ENCODE assay signal across 9 cellular contexts in the genomic region with DNA sequence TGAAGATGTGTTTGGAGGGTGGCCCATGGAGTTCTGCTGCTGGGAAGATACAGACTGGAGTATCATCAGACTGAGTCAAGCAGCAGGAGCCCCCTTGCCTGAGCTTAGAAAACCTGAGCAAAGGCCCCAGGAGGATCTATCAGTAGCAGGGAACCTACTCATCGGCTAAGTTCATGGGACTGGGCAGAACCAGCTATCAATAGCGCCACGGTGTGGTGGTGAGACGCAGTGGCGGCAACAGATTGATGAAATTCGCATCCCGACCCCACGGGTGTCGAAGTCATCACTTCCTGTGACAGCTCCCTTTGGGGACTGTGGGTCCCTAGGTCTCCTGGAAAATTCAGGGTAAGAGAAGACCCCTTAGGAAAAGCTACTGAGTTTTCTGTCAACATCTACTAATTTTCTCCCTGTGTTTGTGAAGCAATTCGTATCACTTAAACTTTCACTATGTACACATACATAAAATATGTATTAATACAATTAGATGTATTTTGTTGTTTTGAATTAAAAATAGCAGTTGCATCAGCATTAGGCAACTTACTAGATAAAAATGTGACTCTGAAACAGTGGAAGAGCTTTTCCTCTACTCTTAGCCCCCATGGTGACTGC. TPM values are rescaled to one million over a fixed set of nuclear protein-coding genes. Genes with fewer than 3 reads are reported as not detected.
DNase-seq lines count a peak whose midpoint lies in the region; ATAC-seq, FAIRE-seq and TF ChIP-seq lines count a peak whose summit lies in the region.
"Had no signal": no experiment of that assay in that cellular context is flagged by ENCODE, and none has a peak within 500 bp of the region (broad histone marks: within the 10 kb centered on the region; RNA-seq: fewer than 3 reads in every experiment).

No MANE protein-coding gene starts in this region.

- H3K9ac ChIP-seq in SU-DHL-6 (ENCODE audit: low read length) = no peak overlapping the region
- H3K9ac ChIP-seq in GM12878 (ENCODE audit: control insufficient read depth, insufficient read depth, low read length) = no peak overlapping the region

- POLR2A ChIA-PET in GM12878 (lab: Charles Lee) = interaction anchor here (0.7 kb wide), 1 partner anchor 35 kb away, joined by 3 read pairs; a partner anchor contains a TSS

- RAD21 ChIA-PET in GM12878 (lab: Charles Lee; ENCODE audit: unreplicated experiment) = interaction anchor here (0.6 to 2.3 kb wide), 9 partner anchors 34 to 560 kb away, joined by 3 to 21 read pairs (median 3); no protein-coding TSS in a partner anchor

- ATAC-seq in HG02798 (IDR thresholded peaks at IDR 0.05; ENCODE audit: poor library complexity, unreplicated experiment) (peak; percentile 44), GM12878 (peak; percentile 76), GM21717 (IDR thresholded peaks at IDR 0.05; ENCODE audit: unreplicated experiment) (no peak), HG03439 (IDR thresholded peaks at IDR 0.05; ENCODE audit: unreplicated experiment) (no peak)

- TF ChIP-seq EP300 in GM12878 (IDR thresholded peaks at IDR 0.05; ENCODE audit: borderline replicate concordance in 1 of 2, control insufficient read depth in 1 of 2, low read depth in 2 of 2, low read length in 2 of 2) = no peak

- H4K20me1 ChIP-seq in SU-DHL-6 (ENCODE audit: low read depth, low read length) (no peaks in the 10 kb centered on the region), GM12878 (ENCODE audit: control insufficient read depth, insufficient read depth) (no peaks in the 10 kb centered on the region)

- H3K9me3 ChIP-seq in SU-DHL-6 (ENCODE audit: insufficient read depth, low read length) (no peaks in the 10 kb centered on the region), GM12878 (replicated peaks; ENCODE audit: control insufficient read depth, insufficient read depth, low read length) (no peaks in the 10 kb centered on the region)
- H3K9me3 ChIP-seq: neutrophil had no signal

- H3F3A ChIP-seq in SU-DHL-6 (ENCODE audit: insufficient read depth) = no peaks in the 10 kb centered on the region

- no peak for FAIRE-seq in GM12878 (lab: Jason Lieb, UNC)

- H3K4me3 ChIP-seq in SU-DHL-6 (ENCODE audit: insufficient read depth, low read length, poor library complexity, severe bottlenecking) = no peak overlapping the region
- H3K4me3 ChIP-seq in GM12878 = no peak overlapping the region

- no peaks in the 10 kb centered on the region for H3K79me2 ChIP-seq in SU-DHL-6 (ENCODE audit: insufficient read depth, low read length)
- H3K79me2 ChIP-seq in GM12878 (ENCODE audit: control insufficient read depth, insufficient read depth, low read length) = no peaks in the 10 kb centered on the region

- no peak for TF ChIP-seq POLR2A in GM12878 (IDR thresholded peaks at IDR 0.05; ENCODE audit: low read depth, low read length)

- BruUV-seq in GM12878 (replicated peaks; lab: Mats Ljungman, UMichigan) = no TSS peak

- H3K27me3 ChIP-seq in SU-DHL-6 (ENCODE audit: low read length) = no peaks in the 10 kb centered on the region
- H3K27me3 ChIP-seq in GM12878 (replicated peaks in 1 of 2; ENCODE audit: control insufficient read depth in 2 of 2, insufficient read depth in 2 of 2, low read length in 1 of 2) = peaks cover 4% of the 10 kb centered on the region in 2 experiments; a peak in 3 of 4 replicates

- peak; percentile 49 for TF ChIP-seq RAD21 in GM12878 (IDR thresholded peaks at IDR 0.05; ENCODE audit: insufficient read depth, low read depth, low read length)

- 32% methylated on average over 10 of the region's 10 CpGs for WGBS in GM12878 (ENCODE audit: insufficient coverage, insufficient replicate concordance, low lambda C conversion rate, missing lambda C conversion rate)

- intact Hi-C loops in GM12878 (cut with micrococcal nuclease; ENCODE audit: unreplicated experiment) = loop anchor here (10.0 kb wide), 1 partner anchor 565 kb away; no protein-coding TSS in a partner anchor

- H3K36me3 ChIP-seq in SU-DHL-6 (ENCODE audit: low read length) = no peaks in the 10 kb centered on the region
- no peaks in the 10 kb centered on the region for H3K36me3 ChIP-seq in GM12878 (ENCODE audit: control insufficient read depth in 2 of 2, insufficient read depth in 2 of 2, low read length in 1 of 2)
- H3K36me3 ChIP-seq: neutrophil had no signal

- H3K4me2 ChIP-seq in SU-DHL-6 (ENCODE audit: low read depth, low read length, poor library complexity, severe bottlenecking) = no peak overlapping the region
- H3K4me2 ChIP-seq in GM12878 (ENCODE audit: control insufficient read depth, insufficient read depth) = no peak overlapping the region

- peak; percentile 60 for DNase-seq in CD1c-positive myeloid dendritic cell (ENCODE audit: extremely low spot score)
- DNase-seq in GM12878 (ENCODE audit: low read depth, low spot score) = no peak
- DNase-seq in left kidney (ENCODE audit: low read depth, low spot score) = peak; percentile 63
- DNase-seq in stimulated activated CD8-positive, alpha-beta memory T cell treated with anti-CD3 and anti-CD28 coated beads, Interleukin-7, amount 100 ng/mL, for 1 hour (ENCODE audit: low read depth in 2 of 2) = peak; percentile 15 to 19

- in situ Hi-C loops in GM12878 (cut with MboI) = loop anchor here (5.0 kb wide), 1 partner anchor 142 kb away; no protein-coding TSS in a partner anchor

- SMC1A ChIA-PET in GM12878 (lab: Charles Lee; ENCODE audit: uncharacterized antibody, unreplicated experiment) = interaction anchor here (0.7 to 1.9 kb wide), 10 partner anchors 12 to 560 kb away, joined by 3 to 13 read pairs (median 3); no protein-coding TSS in a partner anchor

- TF ChIP-seq CTCF in SU-DHL-6 (IDR thresholded peaks at IDR 0.05; ENCODE audit: insufficient read depth, low read length, poor library complexity, severe bottlenecking) (peak; percentile 51), GM12878 (IDR thresholded peaks at IDR 0.05 in 2 of 3, conservative IDR thresholded peaks at IDR 0.05 in 1 of 3; ENCODE audit: control insufficient read depth in 2 of 3, extremely low read depth in 1 of 3, insufficient read depth in 1 of 3, low read depth in 3 of 3, low read length in 3 of 3) (peak; percentile 65 to 77 (median 76))

- no peak overlapping the region for H3K27ac ChIP-seq in SU-DHL-6 (ENCODE audit: low read depth, low read length)
- no peak overlapping the region for H3K27ac ChIP-seq in GM12878 (ENCODE audit: control insufficient read depth, insufficient read depth)
- H3K27ac ChIP-seq: neutrophil had no signal

- H3K4me1 ChIP-seq in GM12878 (ENCODE audit: control insufficient read depth, insufficient read depth, low read length) = no peaks in the 10 kb centered on the region

- no peaks in the 10 kb centered on the region for H3K9me2 ChIP-seq in SU-DHL-6 (replicated peaks; ENCODE audit: insufficient read depth, low read length)

- H2AFZ ChIP-seq in SU-DHL-6 (ENCODE audit: low read depth, low read length, severe bottlenecking) (no peak overlapping the region), GM12878 (ENCODE audit: control insufficient read depth, low read depth, low read length) (no peak overlapping the region)

- CTCF ChIA-PET in GM12878 (lab: Yijun Ruan, JAX) = interaction anchor here (0.6 to 3.3 kb wide), 41 partner anchors 8 to 585 kb away, joined by 3 to 43 read pairs (median 4); a partner anchor contains a TSS

RNA-seq across cellular contexts. Expression of a gene that starts 7.1 kb away (rescaled TPM):
- not detected in 2 replicates for total RNA-seq in GM12878 (2013; cell fraction: nucleolus; rRNA removed)
- total RNA-seq in GM12878 (2014; rRNA removed) = under 0.01 TPM in 2 replicates
- total RNA-seq in GM12878 (2014; rRNA removed; fragmentation: Illumina TruSeq; extraction: Trizol) = not detected in 2 replicates
- not detected in 2 replicates for total RNA-seq in GM12878 (2021)
- not detected for polyA plus RNA-seq in GM12878 (2011; ENCODE audit: low read depth)
- not detected in 2 replicates for polyA plus RNA-seq in GM12878 (2011; rRNA removed)
- under 0.01 TPM in 1 of 2 replicates, not detected in the other for polyA plus RNA-seq in GM12878 (2011; cell fraction: cytosol; rRNA removed)
- polyA plus RNA-seq in GM12878 (2011; cell fraction: nucleus; rRNA removed) = 0.01 TPM in 1 of 2 replicates, not detected in the other
- polyA plus RNA-seq in GM12878 (2012) = 0.01 TPM in 1 of 2 replicates, not detected in the other
- polyA plus RNA-seq in GM12878 (2014; fragmentation: Illumina TruSeq; extraction: Trizol) = 0.01 TPM in 1 of 2 replicates, not detected in the other
- under 1 TPM in 1 of 2 experiments, not detected in 1; 0.02 TPM for polyA plus RNA-seq in GM12878 (2014; fragmentation: Nextera tagmentation; extraction: Ambion mirVana)
- polyA plus RNA-seq in GM12878 (2014; rRNA removed) = 0.01 TPM in 1 of 2 replicates, not detected in the other
- polyA plus RNA-seq in GM12878 (2016; fragmentation: Nextera tagmentation; extraction: Ambion mirVana) = under 1 TPM in 1 of 2 experiments, not detected in 1; 0.04 TPM
- not detected in 2 replicates for polyA minus RNA-seq in GM12878 (2011; rRNA and poly(A)+ RNA removed)
- not detected in 2 replicates for polyA minus RNA-seq in GM12878 (2011; cell fraction: cytosol; rRNA and poly(A)+ RNA removed)
- polyA minus RNA-seq in GM12878 (2011; cell fraction: nucleus; rRNA and poly(A)+ RNA removed) = not detected in 2 replicates

RNA-seq across cellular contexts. Expression of a gene that starts 7.7 kb away (rescaled TPM):
- total RNA-seq in GM12878 (2013; cell fraction: nucleolus; rRNA removed) = not detected in 2 replicates
- total RNA-seq in GM12878 (2014; rRNA removed) (not detected in 2 replicates), GM12878 (2014; rRNA removed; fragmentation: Illumina TruSeq; extraction: Trizol) (not detected in 2 replicates), GM12878 (2021) (not detected in 2 replicates)
- polyA plus RNA-seq in GM12878 (2011; ENCODE audit: low read depth) = not detected
- polyA plus RNA-seq in GM12878 (2011; rRNA removed) (not detected in 2 replicates), GM12878 (2014; fragmentation: Illumina TruSeq; extraction: Trizol) (not detected in 2 replicates), GM12878 (2014; fragmentation: Nextera tagmentation; extraction: Ambion mirVana) (not detected), GM12878 (2014; rRNA removed) (0.04 TPM in 1 of 2 replicates, not detected in the other), GM12878 (2016; fragmentation: Nextera tagmentation; extraction: Ambion mirVana) (not detected)
- not detected in 2 replicates for polyA plus RNA-seq in GM12878 (2011; cell fraction: cytosol; rRNA removed)
- 0.04 TPM in 1 of 2 replicates, not detected in the other for polyA plus RNA-seq in GM12878 (2011; cell fraction: nucleus; rRNA removed)
- polyA plus RNA-seq in GM12878 (2012) = not detected in 2 replicates
- not detected in 2 replicates for polyA minus RNA-seq in GM12878 (2011; rRNA and poly(A)+ RNA removed)
- not detected in 2 replicates for polyA minus RNA-seq in GM12878 (2011; cell fraction: cytosol; rRNA and poly(A)+ RNA removed)
- polyA minus RNA-seq in GM12878 (2011; cell fraction: nucleus; rRNA and poly(A)+ RNA removed) = not detected in 2 replicates

RNA-seq across cellular contexts. Expression of a gene that starts 35.0 kb away (rescaled TPM):
- 26.5 and 28.5 TPM in 2 replicates for total RNA-seq in GM12878 (2013; cell fraction: nucleolus; rRNA removed)
- 22.3 and 23.3 TPM in 2 replicates for total RNA-seq in GM12878 (2014; rRNA removed)
- 6.9 and 7.2 TPM in 2 replicates for total RNA-seq in GM12878 (2014; rRNA removed; fragmentation: Illumina TruSeq; extraction: Trizol)
- total RNA-seq in GM12878 (2021) = 17.2 and 18.0 TPM in 2 replicates
- polyA plus RNA-seq in GM12878 (2011; ENCODE audit: low read depth) = 25.4 TPM
- 25.3 and 46.1 TPM in 2 replicates for polyA plus RNA-seq in GM12878 (2011; rRNA removed)
- polyA plus RNA-seq in GM12878 (2011; cell fraction: cytosol; rRNA removed) = 48.4 and 55.4 TPM in 2 replicates
- polyA plus RNA-seq in GM12878 (2011; cell fraction: nucleus; rRNA removed) = 39.4 and 60.8 TPM in 2 replicates
- polyA plus RNA-seq in GM12878 (2012) = 27.5 and 29.4 TPM in 2 replicates
- 3.5 and 8.1 TPM in 2 replicates for polyA plus RNA-seq in GM12878 (2014; fragmentation: Illumina TruSeq; extraction: Trizol)
- polyA plus RNA-seq in GM12878 (2014; fragmentation: Nextera tagmentation; extraction: Ambion mirVana) = 10 to 100 TPM in 1 of 2 experiments, 1 to 10 TPM in 1; 8.1 to 11.3 TPM
- polyA plus RNA-seq in GM12878 (2014; rRNA removed) = 17.4 and 19.0 TPM in 2 replicates
- 10 to 100 TPM; 18.8 to 25.2 TPM for polyA plus RNA-seq in GM12878 (2016; fragmentation: Nextera tagmentation; extraction: Ambion mirVana)
- 37.5 and 46.2 TPM in 2 replicates for polyA minus RNA-seq in GM12878 (2011; rRNA and poly(A)+ RNA removed)
- 6.5 and 8.1 TPM in 2 replicates for polyA minus RNA-seq in GM12878 (2011; cell fraction: cytosol; rRNA and poly(A)+ RNA removed)
- 6.8 and 9.4 TPM in 2 replicates for polyA minus RNA-seq in GM12878 (2011; cell fraction: nucleus; rRNA and poly(A)+ RNA removed)

Comparison
In these comparisons a context has a peak if more than half of its experiments do, and no peak if none do; other contexts are left out.
1. ATAC-seq: peak in HG02798 (single experiment) and GM12878 (single experiment); none in GM21717 (single experiment) and HG03439 (single experiment).